26 cellular contexts compared by ENCODE assay signal in genomic region chr7:9106747-9107146, GRCh38.
"Had no signal": no experiment of that assay in that cellular context is flagged by ENCODE, and none has a peak within 500 bp of the region (broad histone marks: within the 10 kb centered on the region; RNA-seq: fewer than 3 reads in every experiment).

No MANE protein-coding gene starts in this region.

- DNase-seq: occipital lobe; ovary; psoas muscle; right cardiac atrium; right lobe of liver; sigmoid colon; small intestine; stimulated activated CD4-positive, alpha-beta T cell treated with anti-CD3 and anti-CD28 coated beads, Interleukin-15, amount 100 ng/mL, for 24 hours; stimulated activated CD4-positive, alpha-beta T cell treated with anti-CD3 and anti-CD28 coated beads, Interleukin-2, amount 100 ng/mL, for 24 hours; stimulated activated CD4-positive, alpha-beta T cell treated with anti-CD3 and anti-CD28 coated beads, Interleukin-2, amount 100 ng/mL, for 48 hours; stimulated activated CD4-positive, alpha-beta T cell treated with anti-CD3 and anti-CD28 coated beads, Interleukin-4, amount 100 ng/mL, for 24 hours; stimulated activated naive B cell treated with anti-CD40 and anti-IgM and Interleukin-4, amounts not matched to agents 10 μg/mL and 1 μg/mL and 100 μg/mL, for 72 hours; stimulated activated naive CD4-positive, alpha-beta T cell treated with Interleukin-2 at 50 U/mL for 16 hours; stomach; thyroid gland; trophoblast cell; upper lobe of left lung had no signal

- H3K27ac Mint-ChIP-seq: nephron; neural progenitor cell; progenitor cell of endocrine pancreas; stimulated activated effector memory CD8-positive, alpha-beta T cell treated with anti-CD3 and anti-CD28 coated beads, Interleukin-12 subunit alpha, Interleukin-12 subunit beta, amount 100 ng/mL, for 72 hours; stimulated activated naive B cell treated with anti-CD40 and anti-IgM and Interleukin-4, amounts not matched to agents 10 μg/mL and 1 μg/mL and 100 μg/mL, for 72 hours; stimulated activated naive CD8-positive, alpha-beta T cell treated with anti-CD3 and anti-CD28 coated beads, Interleukin-15, Interleukin-2, amounts not matched to agents 100 ng/mL and 50 ng/mL, for 24 hours had no signal

- H3K27ac ChIP-seq: neural progenitor cell, ovary, parathyroid adenoma, psoas muscle, right lobe of liver, sigmoid colon, stomach, thoracic aorta, thyroid gland, tibial nerve, upper lobe of left lung, vagina had no signal

- H2AFZ ChIP-seq: neural progenitor cell, parathyroid adenoma had no signal

- H3K27me3 ChIP-seq: neural progenitor cell, ovary, right lobe of liver, sigmoid colon, stomach, thyroid gland, tibial nerve, upper lobe of left lung, vagina had no signal

- H3K4me1 ChIP-seq: neural progenitor cell, parathyroid adenoma, psoas muscle, right lobe of liver, sigmoid colon, stomach, thyroid gland, tibial nerve, upper lobe of left lung, vagina had no signal

- H3K79me2 ChIP-seq: parathyroid adenoma had no signal

- ATAC-seq: psoas muscle; right cardiac atrium; right lobe of liver; stimulated activated effector memory CD8-positive, alpha-beta T cell treated with anti-CD3 and anti-CD28 coated beads, Interleukin-12 subunit alpha, Interleukin-12 subunit beta, amount 100 ng/mL, for 72 hours; stimulated activated naive B cell treated with anti-CD40 and anti-IgM and Interleukin-4, amounts not matched to agents 10 μg/mL and 1 μg/mL and 100 μg/mL, for 72 hours had no signal

- H3K36me3 ChIP-seq: neural progenitor cell, ovary, right lobe of liver, sigmoid colon, stomach, thoracic aorta, thyroid gland, tibial nerve, upper lobe of left lung, vagina had no signal

- H3K4me3 Mint-ChIP-seq: nephron; neural progenitor cell; stimulated activated effector memory CD8-positive, alpha-beta T cell treated with anti-CD3 and anti-CD28 coated beads, Interleukin-12 subunit alpha, Interleukin-12 subunit beta, amount 100 ng/mL, for 72 hours; stimulated activated naive B cell treated with anti-CD40 and anti-IgM and Interleukin-4, amounts not matched to agents 10 μg/mL and 1 μg/mL and 100 μg/mL, for 72 hours; stimulated activated naive CD8-positive, alpha-beta T cell treated with anti-CD3 and anti-CD28 coated beads, Interleukin-15, Interleukin-2, amounts not matched to agents 100 ng/mL and 50 ng/mL, for 24 hours had no signal

- H3K4me1 Mint-ChIP-seq: nephron; neural progenitor cell; stimulated activated effector memory CD8-positive, alpha-beta T cell treated with anti-CD3 and anti-CD28 coated beads, Interleukin-12 subunit alpha, Interleukin-12 subunit beta, amount 100 ng/mL, for 72 hours; stimulated activated naive B cell treated with anti-CD40 and anti-IgM and Interleukin-4, amounts not matched to agents 10 μg/mL and 1 μg/mL and 100 μg/mL, for 72 hours had no signal

- H3K4me2 ChIP-seq: neural progenitor cell had no signal

- H3K36me3 Mint-ChIP-seq: neural progenitor cell; stimulated activated effector memory CD8-positive, alpha-beta T cell treated with anti-CD3 and anti-CD28 coated beads, Interleukin-12 subunit alpha, Interleukin-12 subunit beta, amount 100 ng/mL, for 72 hours; stimulated activated naive B cell treated with anti-CD40 and anti-IgM and Interleukin-4, amounts not matched to agents 10 μg/mL and 1 μg/mL and 100 μg/mL, for 72 hours had no signal

- H3K27me3 Mint-ChIP-seq: progenitor cell of endocrine pancreas; stimulated activated naive B cell treated with anti-CD40 and anti-IgM and Interleukin-4, amounts not matched to agents 10 μg/mL and 1 μg/mL and 100 μg/mL, for 72 hours; stimulated activated naive CD8-positive, alpha-beta T cell treated with anti-CD3 and anti-CD28 coated beads, Interleukin-15, Interleukin-2, amounts not matched to agents 100 ng/mL and 50 ng/mL, for 24 hours had no signal

- H3K9me3 ChIP-seq: ovary, right lobe of liver, thyroid gland, vagina had no signal

- H3K9ac ChIP-seq: neural progenitor cell, parathyroid adenoma had no signal

- H3K4me3 ChIP-seq: neural progenitor cell, ovary, psoas muscle, right lobe of liver, sigmoid colon, stomach, thoracic aorta, thyroid gland, tibial nerve, upper lobe of left lung, vagina had no signal
